ENCODE assay signal across 11 cellular contexts in the genomic region with DNA sequence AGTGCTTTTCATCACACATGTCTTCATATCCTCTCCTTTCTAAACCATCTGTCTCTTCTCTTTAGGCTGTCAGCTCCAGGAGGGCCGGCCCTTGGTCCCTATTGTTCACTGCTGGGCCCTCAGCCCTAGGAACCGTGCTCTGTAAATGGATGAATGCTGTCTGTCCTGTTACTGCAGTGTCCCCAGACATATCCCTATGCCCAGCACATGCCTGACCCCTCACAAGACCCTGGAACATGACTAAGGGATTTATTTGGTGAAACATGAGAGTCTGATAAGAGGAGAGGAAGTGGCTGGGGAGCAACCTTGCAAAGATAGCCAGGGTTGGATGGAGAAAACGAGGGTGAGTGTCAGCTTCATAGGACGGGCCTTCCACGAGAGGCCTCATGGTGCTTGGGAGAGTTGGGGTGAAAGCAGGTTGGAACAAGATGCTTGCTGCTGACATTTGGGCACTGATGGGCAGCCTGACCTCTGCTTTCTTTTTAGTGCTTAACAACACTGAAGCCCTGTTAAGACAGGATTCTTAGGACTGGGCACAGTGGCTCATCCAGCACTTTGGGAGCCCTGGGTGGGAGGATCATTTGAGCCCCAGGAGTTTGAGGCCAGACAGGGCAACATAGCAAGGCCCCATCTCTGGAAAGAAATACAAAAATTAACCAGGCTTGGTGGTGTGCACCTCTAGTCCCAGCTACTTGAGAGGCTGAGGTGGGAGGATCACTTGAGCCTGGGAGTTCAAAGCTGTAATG. TPM values are rescaled to one million over a fixed set of nuclear protein-coding genes. Genes with fewer than 3 reads are reported as not detected.
DNase-seq lines count a peak whose midpoint lies in the region; ATAC-seq, FAIRE-seq and TF ChIP-seq lines count a peak whose summit lies in the region.
"Had no signal": no experiment of that assay in that cellular context is flagged by ENCODE, and none has a peak within 500 bp of the region (broad histone marks: within the 10 kb centered on the region; RNA-seq: fewer than 3 reads in every experiment).

No MANE protein-coding gene starts in this region.

- H3K4me1 ChIP-seq in PC-9 (replicated peaks; ENCODE audit: insufficient read depth) (peaks cover 13% of the 10 kb centered on the region; the same call in 1 of the 2 replicates), esophagus squamous epithelium (peaks cover 3 to 49% (median 28%) of the 10 kb centered on the region in 3 donors), suprapubic skin (peaks cover 6% of the 10 kb centered on the region), kidney (ENCODE audit: control insufficient read depth in 1 of 2, insufficient read depth in 1 of 2, low read depth in 1 of 2, low read length in 2 of 2) (peaks cover 0 to 6% of the 10 kb centered on the region in 2 donors)

- peaks cover 5% of the 10 kb centered on the region for H3K4me1 Mint-ChIP-seq in progenitor cell of endocrine pancreas (ENCODE audit: low read depth)

- no peak for TF ChIP-seq POLR2A in esophagus squamous epithelium (IDR thresholded peaks at IDR 0.05)
- no peak for TF ChIP-seq POLR2A in suprapubic skin (IDR thresholded peaks at IDR 0.05)

- no peaks in the 10 kb centered on the region for H3K9me3 Mint-ChIP-seq in progenitor cell of endocrine pancreas (ENCODE audit: low read depth)

- peak overlapping the region; percentile 35 for H3K27ac Mint-ChIP-seq in progenitor cell of endocrine pancreas

- H3F3A ChIP-seq in PC-9 (ENCODE audit: insufficient read depth, low read depth): peaks cover 16% of the 10 kb centered on the region; the same call in 1 of the 2 replicates

- H3K27me3 ChIP-seq in PC-9 (ENCODE audit: insufficient read depth, low read depth): no peaks in the 10 kb centered on the region
- no peaks in the 10 kb centered on the region for H3K27me3 ChIP-seq in esophagus squamous epithelium
- H3K27me3 ChIP-seq in suprapubic skin: no peaks in the 10 kb centered on the region

- no peak for FAIRE-seq in kidney (lab: Jason Lieb, UNC)
- FAIRE-seq: GM12878 had no signal

- no peaks in the 10 kb centered on the region for H3K9me3 ChIP-seq in PC-9 (ENCODE audit: insufficient read depth, low read depth)
- no peaks in the 10 kb centered on the region for H3K9me3 ChIP-seq in esophagus squamous epithelium
- no peaks in the 10 kb centered on the region for H3K9me3 ChIP-seq in suprapubic skin
- H3K9me3 ChIP-seq in kidney (ENCODE audit: control insufficient read depth in 1 of 2, low read length in 2 of 2): no peaks in the 10 kb centered on the region

- H3K4me3 Mint-ChIP-seq in progenitor cell of endocrine pancreas (ENCODE audit: low read depth): no peak overlapping the region

- no peak for TF ChIP-seq EP300 in suprapubic skin (IDR thresholded peaks at IDR 0.05)

- no peak overlapping the region for H3K4me2 ChIP-seq in PC-9

- intact Hi-C loops in PC-9 (cut with micrococcal nuclease; ENCODE audit: unreplicated experiment) (no loop called here), esophagus squamous epithelium (cut with DNase I) (no loop called here), kidney (cut with DNase I) (no loop called here)

- DNase-seq in GDM1 (lab: John Stamatoyannopoulos, UW) (peak; percentile 28), PC-9 (peak in 1 of 2 experiments; percentile 24), esophagus squamous epithelium (lab: John Stamatoyannopoulos, UW) (no peak), progenitor cell of endocrine pancreas (ENCODE audit: low spot score, unreplicated experiment) (no peak), NCI-H1436 treated with DMSO at 0.1 percent for 48 hours (lab: John Stamatoyannopoulos, UW) (no peak), suprapubic skin (ENCODE audit: low spot score in 2 of 2) (no peak), kidney (no peak)
- DNase-seq: activated T-cell treated with anti-CD3 and anti-CD28 coated beads for 4 hours, NCI-H774 had no signal

- H3K27ac ChIP-seq in PC-9 (peak overlapping the region; percentile 43), esophagus squamous epithelium (peak overlapping the region; percentile 40 to 78 (median 56)), suprapubic skin (no peak overlapping the region), kidney (ENCODE audit: low read depth in 2 of 2, low read length in 2 of 2) (no peak overlapping the region)

- BruUV-seq in PC-9 (replicated peaks; lab: Mats Ljungman, UMichigan): no TSS peak

- H4K20me1 ChIP-seq in PC-9 (ENCODE audit: insufficient read depth): peaks cover 16% of the 10 kb centered on the region

- 51 to 66% methylated on average over 5 of the region's 5 CpGs for WGBS in esophagus squamous epithelium, 2 donors
- WGBS in suprapubic skin: 87% methylated on average over 5 of the region's 5 CpGs

- no peak overlapping the region for H3K9ac ChIP-seq in kidney (ENCODE audit: low read length in 2 of 2)

- CTCF ChIA-PET in PC-9 (lab: Charles Lee): interaction anchor here (0.6 to 0.7 kb wide), 3 partner anchors 32 to 58 kb away, joined by 4 to 14 read pairs (median 12); no protein-coding TSS in a partner anchor

- POLR2A ChIA-PET in PC-9 (lab: Charles Lee; ENCODE audit: unreplicated experiment): interaction anchor here (0.6 kb wide), 1 partner anchor 258 kb away, joined by 5 read pairs; no protein-coding TSS in a partner anchor

- TF ChIP-seq CTCF in PC-9 (conservative IDR thresholded peaks at IDR 0.05) (no peak), esophagus squamous epithelium (IDR thresholded peaks at IDR 0.05) (no peak), progenitor cell of endocrine pancreas (IDR thresholded peaks at IDR 0.05; ENCODE audit: unreplicated experiment) (no peak), suprapubic skin (IDR thresholded peaks at IDR 0.05) (no peak), kidney (IDR thresholded peaks at IDR 0.05; ENCODE audit: borderline replicate concordance, extremely low read depth, insufficient read depth) (no peak)

- H3K36me3 ChIP-seq in PC-9 (ENCODE audit: low read depth): 0 out of 2 replicates have a peak, but pooled peaks cover 4% of the 10 kb centered on the region
- H3K36me3 ChIP-seq in esophagus squamous epithelium: peaks cover 0 to 17% (median 0%) of the 10 kb centered on the region in 3 donors
- peaks cover 3% of the 10 kb centered on the region for H3K36me3 ChIP-seq in suprapubic skin
- H3K36me3 ChIP-seq in kidney (ENCODE audit: control insufficient read depth in 1 of 2, insufficient read depth in 2 of 2, low read length in 2 of 2): no peaks in the 10 kb centered on the region

- no peak for ATAC-seq in GM21390 (IDR thresholded peaks at IDR 0.05; ENCODE audit: unreplicated experiment)
- ATAC-seq: GM12878 had no signal

- peaks cover 5% of the 10 kb centered on the region for H3K36me3 Mint-ChIP-seq in progenitor cell of endocrine pancreas (ENCODE audit: insufficient read depth)

- H3K4me3 ChIP-seq in PC-9 (no peak overlapping the region), esophagus squamous epithelium (no peak overlapping the region), suprapubic skin (no peak overlapping the region), kidney (ENCODE audit: low read length in 2 of 2) (no peak overlapping the region)
- H3K4me3 ChIP-seq: GM12878 had no signal

- no peak overlapping the region for H2AFZ ChIP-seq in PC-9

- peaks cover 89% of the 10 kb centered on the region for H3K79me2 ChIP-seq in PC-9 (ENCODE audit: low read depth)

- no peaks in the 10 kb centered on the region for H3K27me3 Mint-ChIP-seq in progenitor cell of endocrine pancreas

- no peaks in the 10 kb centered on the region for H3K9me2 ChIP-seq in PC-9 (ENCODE audit: insufficient read depth)

RNA-seq across cellular contexts. Expression of gene ABCC1, which starts 39.0 kb away (rescaled TPM):
- 139 and 146 TPM in 2 replicates for total RNA-seq in PC-9 (2021)
- 10 to 100 TPM; 22.9 to 56.7 (median 46.9) TPM for total RNA-seq in esophagus squamous epithelium
- total RNA-seq in progenitor cell of endocrine pancreas: 47.2 and 49.0 TPM in 2 replicates
- 10 to 100 TPM; 22.1 to 37.4 (median 27.2) TPM for total RNA-seq in suprapubic skin
- 29.7 TPM for total RNA-seq in kidney
- 4.6 TPM for polyA plus RNA-seq in kidney (ENCODE audit: insufficient read depth, low read depth, low replicate concordance)

Comparison
In these comparisons a context has a peak if more than half of its experiments do, and no peak if none do; other contexts are left out.
1. H3K27ac ChIP-seq: peak in PC-9 (single experiment) and esophagus squamous epithelium (4 of 4); none in suprapubic skin (single experiment) and kidney (0 of 2).